Comparison of ENCODE assay signal across 8 cellular contexts in genomic region chr2:196639180-196640030, GRCh38. TPM values are rescaled to one million over a fixed set of nuclear protein-coding genes. Genes with fewer than 3 reads are reported as not detected.
A peak's percentile ranks its signal among the peaks of the same experiment; 100 is the strongest.
DNase-seq lines count a peak whose midpoint lies in the region; ATAC-seq and TF ChIP-seq lines count a peak whose summit lies in the region.

Gene CCDC150, plus strand, starts transcription at chr2:196639715. Its CDS starts 52 bp downstream, at chr2:196639767.

- peaks cover 6% of the 10 kb centered on the region; the same call in 1 of the 2 replicates for H3F3A ChIP-seq in SU-DHL-6 (ENCODE audit: insufficient read depth)

- H3K27ac ChIP-seq in SU-DHL-6 (ENCODE audit: low read depth, low read length) = peak within 1 kb of the TSS; percentile 41
- peak within 1 kb of the TSS; percentile 35 for H3K27ac ChIP-seq in cardiac muscle cell
- no peak within 1 kb of the TSS for H3K27ac ChIP-seq in parathyroid adenoma
- H3K27ac ChIP-seq in transverse colon = peak within 1 kb of the TSS in 3 of 4 donors; percentile 13 to 64 (median 61)

- H3K4me3 ChIP-seq in GM12875 (ENCODE audit: low read depth, low read length) (peak within 1 kb of the TSS; percentile 61), SU-DHL-6 (ENCODE audit: insufficient read depth, low read length, poor library complexity, severe bottlenecking) (peak within 1 kb of the TSS; percentile 94), cardiac muscle cell (peak within 1 kb of the TSS; percentile 47), parathyroid adenoma (ENCODE audit: low read depth, low read length) (peak within 1 kb of the TSS; percentile 65), transverse colon (peak within 1 kb of the TSS; percentile 51 to 63 (median 54))

- H3K27me3 ChIP-seq in SU-DHL-6 (ENCODE audit: low read length) = no peaks in the 10 kb centered on the region
- H3K27me3 ChIP-seq in cardiac muscle cell = no peaks in the 10 kb centered on the region
- H3K27me3 ChIP-seq in parathyroid adenoma (ENCODE audit: control insufficient read depth, insufficient read depth, low read length) = no peaks in the 10 kb centered on the region
- no peaks in the 10 kb centered on the region for H3K27me3 ChIP-seq in transverse colon

- H4K20me1 ChIP-seq in SU-DHL-6 (ENCODE audit: low read depth, low read length) = no peaks in the 10 kb centered on the region

- TF ChIP-seq EP300 in transverse colon (IDR thresholded peaks at IDR 0.05; ENCODE audit: low read depth) = no peak

- ATAC-seq in HG02759 (IDR thresholded peaks at IDR 0.05; ENCODE audit: unreplicated experiment) = peak; percentile 100

- H3K36me3 ChIP-seq in SU-DHL-6 (ENCODE audit: low read length) = no peaks in the 10 kb centered on the region
- H3K36me3 ChIP-seq in cardiac muscle cell = no peaks in the 10 kb centered on the region
- no peaks in the 10 kb centered on the region for H3K36me3 ChIP-seq in parathyroid adenoma (ENCODE audit: control insufficient read depth, insufficient read depth, low read length)
- H3K36me3 ChIP-seq in transverse colon = no peaks in the 10 kb centered on the region

- intact Hi-C loops in transverse colon (cut with DNase I; ENCODE audit: low total_unique reads) = no loop called here

- peak within 1 kb of the TSS; percentile 97 for H3K4me2 ChIP-seq in SU-DHL-6 (ENCODE audit: low read depth, low read length, poor library complexity, severe bottlenecking)
- peak within 1 kb of the TSS; percentile 75 for H3K4me2 ChIP-seq in parathyroid adenoma (ENCODE audit: low read length)

- H2AFZ ChIP-seq in SU-DHL-6 (ENCODE audit: low read depth, low read length, severe bottlenecking) (peak within 1 kb of the TSS; percentile 100), parathyroid adenoma (peak within 1 kb of the TSS; percentile 93)

- no peak for TF ChIP-seq CTCF in GM12875 (IDR thresholded peaks at IDR 0.05; ENCODE audit: borderline replicate concordance, insufficient read depth, low read depth, low read length)
- TF ChIP-seq CTCF in SU-DHL-6 (IDR thresholded peaks at IDR 0.05; ENCODE audit: insufficient read depth, low read length, poor library complexity, severe bottlenecking) = no peak
- peak; percentile 31 for TF ChIP-seq CTCF in cardiac muscle cell (IDR thresholded peaks at IDR 0.05; ENCODE audit: low read depth, low read length)
- peak; percentile 15 for TF ChIP-seq CTCF in parathyroid adenoma (IDR thresholded peaks at IDR 0.05)
- peak in 2 of 5 experiments; percentile 3 to 18 for TF ChIP-seq CTCF in transverse colon (IDR thresholded peaks at IDR 0.05)

- WGBS in transverse colon (ENCODE audit: low coverage in 1 of 2), 2 donors = 5 to 26% methylated on average over 5 to 47 of the region's 53 CpGs

- H3K9ac ChIP-seq in SU-DHL-6 (ENCODE audit: low read length) (peak within 1 kb of the TSS; percentile 71), parathyroid adenoma (no peak within 1 kb of the TSS)

- no peaks in the 10 kb centered on the region for H3K9me2 ChIP-seq in SU-DHL-6 (replicated peaks; ENCODE audit: insufficient read depth, low read length)

- H3K79me2 ChIP-seq in SU-DHL-6 (ENCODE audit: insufficient read depth, low read length) = peaks cover 45% of the 10 kb centered on the region
- H3K79me2 ChIP-seq in parathyroid adenoma = no peaks in the 10 kb centered on the region

- H3K9me3 ChIP-seq in SU-DHL-6 (ENCODE audit: insufficient read depth, low read length) = no peaks in the 10 kb centered on the region
- no peaks in the 10 kb centered on the region for H3K9me3 ChIP-seq in cardiac muscle cell (ENCODE audit: low read depth)
- H3K9me3 ChIP-seq in parathyroid adenoma (ENCODE audit: control insufficient read depth, low read length) = no peaks in the 10 kb centered on the region
- no peaks in the 10 kb centered on the region for H3K9me3 ChIP-seq in transverse colon

- no peak for TF ChIP-seq POLR2A in transverse colon (IDR thresholded peaks at IDR 0.05)

- DNase-seq in NCI-H1417 (lab: John Stamatoyannopoulos, UW) (peak; percentile 93 to 96 (median 94)), cardiac muscle cell (ENCODE audit: low read depth in 1 of 2, low spot score in 1 of 2) (peak; percentile 96 to 97), transverse colon (peak; percentile 94)
- DNase-seq in activated naive CD8-positive, alpha-beta T cell treated with anti-CD3 and anti-CD28 coated beads, Interleukin-2, amount 50 U/mL, for 16 hours (ENCODE audit: low read depth, low spot score) = peak; percentile 84

- peaks cover 3% of the 10 kb centered on the region for H3K4me1 ChIP-seq in cardiac muscle cell (ENCODE audit: low read depth)
- H3K4me1 ChIP-seq in parathyroid adenoma = no peaks in the 10 kb centered on the region
- peaks cover 0 to 12% (median 3%) of the 10 kb centered on the region in 4 donors for H3K4me1 ChIP-seq in transverse colon

- in situ Hi-C loops in transverse colon (cut with MboI; ENCODE audit: low pct_ligation_motif_present in 1 of 4, low pct_unique_long_range_greater_than_20kb in 1 of 4, low sequenced_read_pairs in 3 of 4) = loop anchor here in 1 of 4 donors (25.0 kb wide), 1 partner anchor 327 kb away; no protein-coding TSS in a partner anchor

RNA-seq across cellular contexts. Expression of gene CCDC150, which starts in this region (rescaled TPM):
- total RNA-seq in cardiac muscle cell (2.6 and 8.0 TPM in 2 replicates), transverse colon (100 to 1,000 TPM in 1 of 4 donors, 1 to 10 TPM in 2, not detected in 1; 1.6 to 137 (median 2.7) TPM)
- polyA plus RNA-seq in cardiac muscle cell = 6.1 and 9.9 TPM in 2 replicates

Comparison
In these comparisons a context has a peak if more than half of its experiments do, and no peak if none do; other contexts are left out.
1. CTCF ChIP-seq: peak in cardiac muscle cell (single experiment) and parathyroid adenoma (single experiment); none in GM12875 (single experiment) and SU-DHL-6 (single experiment).
2. Peak in every context shown above with its lines, with median percentiles within 50 percentile points of each other: H3K4me3 ChIP-seq and DNase-seq.